Comparison of ENCODE assay signal across 27 cellular contexts in the genomic region with DNA sequence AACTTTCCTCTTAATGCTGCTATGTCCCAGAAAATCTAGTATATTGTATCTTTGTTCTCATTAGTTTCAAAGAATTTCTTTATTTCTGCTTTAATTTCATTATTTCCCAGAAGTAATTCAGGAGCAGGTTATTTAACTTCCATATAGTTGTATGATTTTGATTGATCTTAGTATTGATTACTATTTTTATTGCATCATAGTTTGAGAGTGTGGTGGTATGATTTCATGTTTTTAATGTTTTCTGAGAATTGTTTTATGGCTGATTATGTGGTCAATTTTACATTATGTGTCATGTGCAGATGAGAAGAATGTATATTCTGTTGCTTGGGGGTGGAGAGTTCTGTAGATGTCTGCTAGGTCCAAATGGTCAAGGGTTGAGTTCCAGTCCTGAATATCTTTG.
"Had no signal": no experiment of that assay in that cellular context is flagged by ENCODE, and none has a peak within 500 bp of the region (broad histone marks: within the 10 kb centered on the region; RNA-seq: fewer than 3 reads in every experiment).

No MANE protein-coding gene starts in this region.

- H3K27me3 ChIP-seq: colonic mucosa, dorsolateral prefrontal cortex, esophagus muscularis mucosa, esophagus squamous epithelium, foreskin keratinocyte, gastrocnemius medialis, gastroesophageal sphincter, heart left ventricle, heart right ventricle had no signal

- H3K36me3 ChIP-seq: colonic mucosa, esophagus muscularis mucosa, esophagus squamous epithelium, gastrocnemius medialis, gastroesophageal sphincter, heart left ventricle, heart right ventricle had no signal

- H3K4me3 ChIP-seq: colonic mucosa, coronary artery, dorsolateral prefrontal cortex, esophagus muscularis mucosa, esophagus squamous epithelium, gastrocnemius medialis, gastroesophageal sphincter, heart left ventricle, heart right ventricle had no signal

- FAIRE-seq: endometrium, endothelial cell of umbilical vein, frontal cortex had no signal

- H3K4me1 ChIP-seq: colonic mucosa, esophagus muscularis mucosa, esophagus squamous epithelium, foreskin keratinocyte, gastrocnemius medialis, gastroesophageal sphincter, heart left ventricle, heart right ventricle had no signal

- H3K27ac ChIP-seq: colonic mucosa, coronary artery, dorsolateral prefrontal cortex, epithelial cell of prostate, esophagus muscularis mucosa, esophagus squamous epithelium, foreskin keratinocyte, gastrocnemius medialis, gastroesophageal sphincter, heart left ventricle, heart right ventricle had no signal

- ATAC-seq: effector memory CD8-positive, alpha-beta T cell; esophagus mucosa; foreskin keratinocyte; gastrocnemius medialis; gastroesophageal sphincter; heart left ventricle; heart right ventricle had no signal

- DNase-seq: colonic mucosa; cortex of kidney; dermis blood vessel endothelial cell; dorsolateral prefrontal cortex; effector CD4-positive, alpha-beta T cell; effector CD8-positive, alpha-beta T cell; effector memory CD4-positive, alpha-beta T cell; effector memory CD8-positive, alpha-beta T cell; endodermal cell; erythroblast; esophagus squamous epithelium; foreskin fibroblast; foreskin keratinocyte; foreskin melanocyte; gastrocnemius medialis; glutamatergic neuron; head of caudate nucleus; heart left ventricle; heart right ventricle had no signal

- H3K9me3 ChIP-seq: colonic mucosa, esophagus squamous epithelium, gastrocnemius medialis, gastroesophageal sphincter had no signal
